In genomic region chr20:58889334-58890072, GRCh38 we compare ENCODE assay signal across 9 cellular contexts. TPM values are rescaled to one million over a fixed set of nuclear protein-coding genes. Genes with fewer than 3 reads are reported as not detected.
DNase-seq lines count a peak whose midpoint lies in the region; ATAC-seq, FAIRE-seq and TF ChIP-seq lines count a peak whose summit lies in the region.
"Had no signal": no experiment of that assay in that cellular context is flagged by ENCODE, and none has a peak within 500 bp of the region (broad histone marks: within the 10 kb centered on the region; RNA-seq: fewer than 3 reads in every experiment).

No MANE protein-coding gene starts in this region.

- H3K9me3 ChIP-seq in kidney (ENCODE audit: control insufficient read depth in 1 of 2, low read length in 2 of 2) (no peaks in the 10 kb centered on the region), tibial artery (no peaks in the 10 kb centered on the region)

- peak; percentile 20 for DNase-seq in stimulated activated CD4-positive, alpha-beta T cell treated with anti-CD3 and anti-CD28 coated beads, Interleukin-15, amount 100 ng/mL, for 24 hours
- no peak for DNase-seq in stimulated activated CD4-positive, alpha-beta T cell treated with anti-CD3 and anti-CD28 coated beads, Interleukin-1b, Interleukin-23, amount 100 ng/mL, for 48 hours
- DNase-seq in activated naive CD8-positive, alpha-beta T cell treated with anti-CD3 and anti-CD28 coated beads, Interleukin-2, amount 50 U/mL, for 24 hours, result no peak
- DNase-seq in kidney, result peak; percentile 79
- peak in 1 of 2 donors; percentile 68 for DNase-seq in tibial artery
- DNase-seq in NCI-H446 treated with DMSO at 0.1 percent for 48 hours (lab: John Stamatoyannopoulos, UW), result no peak

- no peak for TF ChIP-seq CTCF in kidney (IDR thresholded peaks at IDR 0.05; ENCODE audit: borderline replicate concordance, extremely low read depth, insufficient read depth)
- TF ChIP-seq CTCF in tibial artery (IDR thresholded peaks at IDR 0.05), result no peak

- peaks cover 2 to 3% of the 10 kb centered on the region in 2 donors for H3K4me1 ChIP-seq in kidney (ENCODE audit: control insufficient read depth in 1 of 2, insufficient read depth in 1 of 2, low read depth in 1 of 2, low read length in 2 of 2)
- H3K4me1 ChIP-seq in tibial artery, result peaks cover 0 to 25% (median 17%) of the 10 kb centered on the region in 4 donors

- no peaks in the 10 kb centered on the region for H3K36me3 ChIP-seq in kidney (ENCODE audit: control insufficient read depth in 1 of 2, insufficient read depth in 2 of 2, low read length in 2 of 2)
- no peaks in the 10 kb centered on the region for H3K36me3 ChIP-seq in tibial artery

- H3K4me3 Mint-ChIP-seq in activated naive CD8-positive, alpha-beta T cell treated with anti-CD3 and anti-CD28 coated beads, Interleukin-2, amount 50 U/mL, for 24 hours, result peak overlapping the region; percentile 87

- H3K27ac Mint-ChIP-seq in activated naive CD8-positive, alpha-beta T cell treated with anti-CD3 and anti-CD28 coated beads, Interleukin-2, amount 50 U/mL, for 24 hours, result peak overlapping the region; percentile 97

- no peak for ATAC-seq in activated naive CD8-positive, alpha-beta T cell treated with anti-CD3 and anti-CD28 coated beads, Interleukin-2, amount 50 U/mL, for 24 hours
- ATAC-seq in GM21619 (IDR thresholded peaks at IDR 0.05; ENCODE audit: unreplicated experiment), result no peak
- no peak for ATAC-seq in HG03571 (IDR thresholded peaks at IDR 0.05; ENCODE audit: unreplicated experiment)

- no peaks in the 10 kb centered on the region for H3K9me3 Mint-ChIP-seq in activated naive CD8-positive, alpha-beta T cell treated with anti-CD3 and anti-CD28 coated beads, Interleukin-2, amount 50 U/mL, for 24 hours

- H3K4me1 Mint-ChIP-seq in activated naive CD8-positive, alpha-beta T cell treated with anti-CD3 and anti-CD28 coated beads, Interleukin-2, amount 50 U/mL, for 24 hours, result peaks cover 42% of the 10 kb centered on the region

- peak overlapping the region in 1 of 2 donors; percentile 32 for H3K27ac ChIP-seq in kidney (ENCODE audit: low read depth in 2 of 2, low read length in 2 of 2)
- H3K27ac ChIP-seq in tibial artery, result peak overlapping the region; percentile 100

- H3K27me3 ChIP-seq in tibial artery, result no peaks in the 10 kb centered on the region

- peaks cover 4% of the 10 kb centered on the region for H3K27me3 Mint-ChIP-seq in activated naive CD8-positive, alpha-beta T cell treated with anti-CD3 and anti-CD28 coated beads, Interleukin-2, amount 50 U/mL, for 24 hours

- peak overlapping the region; percentile 17 to 40 for H3K9ac ChIP-seq in kidney (ENCODE audit: low read length in 2 of 2)

- peak overlapping the region; percentile 42 to 51 for H3K4me3 ChIP-seq in kidney (ENCODE audit: low read length in 2 of 2)
- peak overlapping the region; percentile 91 to 97 for H3K4me3 ChIP-seq in tibial artery

- peaks cover 10% of the 10 kb centered on the region for H3K36me3 Mint-ChIP-seq in activated naive CD8-positive, alpha-beta T cell treated with anti-CD3 and anti-CD28 coated beads, Interleukin-2, amount 50 U/mL, for 24 hours (ENCODE audit: low read depth)

- intact Hi-C loops in kidney (cut with DNase I), result no loop called here
- intact Hi-C loops in tibial artery (cut with DNase I; ENCODE audit: low total_unique reads), result loop anchor here (5.0 kb wide), 2 partner anchors 93 to 143 kb away; partner anchors contain the start of genes ATP5F1E and NELFCD

- no peak for FAIRE-seq in kidney (lab: Jason Lieb, UNC)
- FAIRE-seq: colon had no signal

RNA-seq across cellular contexts. Expression of gene GNAS, which starts 37.0 kb away (rescaled TPM):
- total RNA-seq in kidney, result 792 TPM
- 867 TPM for polyA plus RNA-seq in kidney (ENCODE audit: insufficient read depth, low read depth, low replicate concordance)

RNA-seq across cellular contexts. Expression of gene GNAS-AS1, which starts 38.8 kb away (rescaled TPM):
- total RNA-seq in kidney, result 0.88 TPM
- polyA plus RNA-seq in kidney (ENCODE audit: insufficient read depth, low read depth, low replicate concordance), result 0.37 TPM

Comparison
In these comparisons a context has a peak if more than half of its experiments do, and no peak if none do; other contexts are left out.
1. DNase-seq: peak in stimulated activated CD4-positive, alpha-beta T cell treated with anti-CD3 and anti-CD28 coated beads, Interleukin-15, amount 100 ng/mL, for 24 hours (single experiment) and kidney (single experiment); none in stimulated activated CD4-positive, alpha-beta T cell treated with anti-CD3 and anti-CD28 coated beads, Interleukin-1b, Interleukin-23, amount 100 ng/mL, for 48 hours (single experiment), activated naive CD8-positive, alpha-beta T cell treated with anti-CD3 and anti-CD28 coated beads, Interleukin-2, amount 50 U/mL, for 24 hours (single experiment) and NCI-H446 treated with DMSO at 0.1 percent for 48 hours (single experiment).